ENCODE assay signal across 19 cellular contexts in the genomic region with DNA sequence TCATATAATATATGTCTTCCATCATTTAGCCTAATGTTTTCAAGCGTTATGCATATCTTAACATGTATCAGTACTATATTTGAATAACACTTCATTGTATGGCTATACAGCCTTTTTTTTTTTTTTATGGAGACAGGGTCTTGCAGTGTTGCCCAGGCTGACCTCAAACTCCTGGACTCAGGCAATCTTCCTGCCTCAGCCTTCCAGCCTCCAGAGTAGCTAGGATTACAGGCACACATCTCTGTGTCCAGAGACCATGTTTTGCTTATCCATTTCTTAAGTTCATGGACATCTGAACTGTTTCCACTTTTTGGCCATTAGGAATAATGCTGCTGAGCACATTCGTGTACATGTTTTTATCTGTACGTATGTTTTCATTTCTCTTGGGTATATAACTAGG. TPM values are rescaled to one million over a fixed set of nuclear protein-coding genes. Genes with fewer than 3 reads are reported as not detected.
DNase-seq lines count a peak whose midpoint lies in the region; ATAC-seq and TF ChIP-seq lines count a peak whose summit lies in the region.
"Had no signal": no experiment of that assay in that cellular context is flagged by ENCODE, and none has a peak within 500 bp of the region (broad histone marks: within the 10 kb centered on the region; RNA-seq: fewer than 3 reads in every experiment).

No MANE protein-coding gene starts in this region.

- no peak for TF ChIP-seq CTCF in Loucy (conservative IDR thresholded peaks at IDR 0.05; ENCODE audit: low read length)
- no peak for TF ChIP-seq CTCF in WTC11 (IDR thresholded peaks at IDR 0.05)
- TF ChIP-seq CTCF in osteocyte (IDR thresholded peaks at IDR 0.05), result no peak
- TF ChIP-seq CTCF in Caco-2 (IDR thresholded peaks at IDR 0.05; ENCODE audit: insufficient read depth in 1 of 2, low read depth in 1 of 2, low read length in 1 of 2, severe bottlenecking in 1 of 2, unreplicated experiment in 1 of 2), result no peak
- no peak for TF ChIP-seq CTCF in OCI-LY7 (conservative IDR thresholded peaks at IDR 0.05; ENCODE audit: low read length)

- H3K9me3 ChIP-seq in Loucy (ENCODE audit: insufficient read depth, low read depth, low read length), result no peaks in the 10 kb centered on the region
- no peaks in the 10 kb centered on the region for H3K9me3 ChIP-seq in HAP-1
- no peaks in the 10 kb centered on the region for H3K9me3 ChIP-seq in Caco-2
- H3K9me3 ChIP-seq in OCI-LY7 (ENCODE audit: low read length), result no peaks in the 10 kb centered on the region
- H3K9me3 ChIP-seq: A549 had no signal

- peaks cover 20% of the 10 kb centered on the region for H3K36me3 Mint-ChIP-seq in activated CD8-positive, alpha-beta memory T cell treated with anti-CD3 and anti-CD28 coated beads, Interleukin-2, amount 10 ng/mL, durations not matched to agents 7 days and 5 days
- 0 out of 2 replicates have a peak, but pooled peaks cover under 1% of the 10 kb centered on the region for H3K36me3 Mint-ChIP-seq in WTC11
- H3K36me3 Mint-ChIP-seq in osteocyte (ENCODE audit: unreplicated experiment), result peaks cover 3% of the 10 kb centered on the region
- peaks cover 7% of the 10 kb centered on the region for H3K36me3 Mint-ChIP-seq in Caco-2 (ENCODE audit: insufficient read depth, unreplicated experiment)

- BruUV-seq in Caco-2 (replicated peaks; lab: Mats Ljungman, UMichigan), result no TSS peak
- no TSS peak for BruUV-seq in OCI-LY7 (replicated peaks; lab: Mats Ljungman, UMichigan)

- no peak overlapping the region for H3K27ac Mint-ChIP-seq in activated CD8-positive, alpha-beta memory T cell treated with anti-CD3 and anti-CD28 coated beads, Interleukin-2, amount 10 ng/mL, durations not matched to agents 7 days and 5 days
- H3K27ac Mint-ChIP-seq in WTC11, result no peak overlapping the region; the same call in 1 of the 2 replicates
- H3K27ac Mint-ChIP-seq in osteocyte (ENCODE audit: unreplicated experiment), result no peak overlapping the region
- no peak overlapping the region for H3K27ac Mint-ChIP-seq in Caco-2 (ENCODE audit: unreplicated experiment)

- ATAC-seq in activated CD8-positive, alpha-beta memory T cell treated with anti-CD3 and anti-CD28 coated beads, Interleukin-2, amount 10 ng/mL, durations not matched to agents 7 days and 5 days, result no peak
- no peak for ATAC-seq in WTC11

- POLR2A ChIA-PET in WTC11 (lab: Charles Lee) (no interaction called here), Caco-2 (lab: Charles Lee) (no interaction called here), OCI-LY7 (lab: Charles Lee) (no interaction called here)

- H3K79me2 ChIP-seq in Loucy (ENCODE audit: insufficient read depth, low read length), result peaks cover 100% of the 10 kb centered on the region
- peaks cover 100% of the 10 kb centered on the region for H3K79me2 ChIP-seq in OCI-LY7 (ENCODE audit: insufficient read depth, low read depth, low read length)

- CTCF ChIA-PET in activated CD8-positive, alpha-beta memory T cell treated with anti-CD3 and anti-CD28 coated beads, Interleukin-2, amount 10 ng/mL, durations not matched to agents 7 days and 5 days (lab: Charles Lee), result interaction anchor here (0.7 kb wide), 1 partner anchor 461 kb away, joined by 3 read pairs; no protein-coding TSS in a partner anchor
- CTCF ChIA-PET in WTC11 (lab: Charles Lee), result interaction anchor here (0.7 kb wide), 3 partner anchors 32 to 139 kb away, joined by 3 to 5 read pairs (median 5); no protein-coding TSS in a partner anchor
- CTCF ChIA-PET in Caco-2 (lab: Charles Lee), result no interaction called here
- CTCF ChIA-PET in OCI-LY7 (lab: Charles Lee; ENCODE audit: unreplicated experiment), result interaction anchor here (0.6 kb wide), 1 partner anchor 1917 kb away, joined by 8 read pairs; no protein-coding TSS in a partner anchor

- no peak overlapping the region for H3K4me3 Mint-ChIP-seq in activated CD8-positive, alpha-beta memory T cell treated with anti-CD3 and anti-CD28 coated beads, Interleukin-2, amount 10 ng/mL, durations not matched to agents 7 days and 5 days
- no peak overlapping the region for H3K4me3 Mint-ChIP-seq in WTC11
- no peak overlapping the region for H3K4me3 Mint-ChIP-seq in osteocyte (ENCODE audit: unreplicated experiment)
- H3K4me3 Mint-ChIP-seq in Caco-2 (ENCODE audit: unreplicated experiment), result no peak overlapping the region
- H3K4me3 Mint-ChIP-seq: CD4-positive, alpha-beta T cell; H9 had no signal

- H4K20me1 ChIP-seq in Loucy (ENCODE audit: insufficient read depth, low read length, poor library complexity, severe bottlenecking) (peaks cover 96% of the 10 kb centered on the region), OCI-LY7 (ENCODE audit: insufficient read depth, low read length) (peaks cover 34% of the 10 kb centered on the region)

- H3K27me3 ChIP-seq in Loucy (ENCODE audit: insufficient read depth, low read length, poor library complexity, severe bottlenecking), result no peaks in the 10 kb centered on the region
- H3K27me3 ChIP-seq in HAP-1 (ENCODE audit: low read depth), result no peaks in the 10 kb centered on the region
- no peaks in the 10 kb centered on the region for H3K27me3 ChIP-seq in Caco-2 (replicated peaks; ENCODE audit: control insufficient read depth, insufficient read depth, low read length)

- H3K4me3 ChIP-seq in Loucy (ENCODE audit: low read length, poor library complexity, severe bottlenecking) (peak overlapping the region; percentile 23), HAP-1 (no peak overlapping the region), Caco-2 (ENCODE audit: low read depth, low read length) (no peak overlapping the region), OCI-LY7 (ENCODE audit: low read depth, low read length, poor library complexity, severe bottlenecking) (no peak overlapping the region)
- H3K4me3 ChIP-seq: A549, GM12878 had no signal

- H3K36me3 ChIP-seq in Loucy (ENCODE audit: insufficient read depth, low read length) (no peaks in the 10 kb centered on the region; the same call in 1 of the 2 replicates), HAP-1 (replicated peaks) (no peaks in the 10 kb centered on the region), Caco-2 (ENCODE audit: control insufficient read depth, insufficient read depth, low read length) (no peaks in the 10 kb centered on the region), OCI-LY7 (ENCODE audit: insufficient read depth, low read length) (peaks cover 60% of the 10 kb centered on the region)

- DNase-seq in activated CD8-positive, alpha-beta memory T cell treated with anti-CD3 and anti-CD28 coated beads, Interleukin-2, amount 10 ng/mL, durations not matched to agents 7 days and 5 days, result peak; percentile 19
- no peak for DNase-seq in activated CD8-positive, alpha-beta memory T cell treated with anti-CD3 and anti-CD28 coated beads for 24 hours
- DNase-seq in WTC11 (ENCODE audit: low spot score), result no peak
- peak; percentile 6 for DNase-seq in osteocyte (ENCODE audit: extremely low spot score, unreplicated experiment)
- no peak for DNase-seq in HAP-1 (ENCODE audit: low spot score in 2 of 2)
- DNase-seq in Caco-2, result no peak
- DNase-seq in OCI-LY7 (ENCODE audit: low spot score), result no peak
- DNase-seq: AML-193; CD4-positive, alpha-beta T cell; DMS79 treated with DMSO at 0.1 percent for 48 hours; EL; H9; IMR-90 had no signal

- no peaks in the 10 kb centered on the region for H3K9me2 ChIP-seq in Loucy (replicated peaks; ENCODE audit: low read depth, low read length)
- H3K9me2 ChIP-seq in OCI-LY7 (ENCODE audit: insufficient read depth, low read length), result no peaks in the 10 kb centered on the region

- intact Hi-C loops in Caco-2 (cut with micrococcal nuclease; ENCODE audit: unreplicated experiment) (no loop called here), OCI-LY7 (cut with micrococcal nuclease; ENCODE audit: unreplicated experiment) (no loop called here)

- no peaks in the 10 kb centered on the region for H3K27me3 Mint-ChIP-seq in activated CD8-positive, alpha-beta memory T cell treated with anti-CD3 and anti-CD28 coated beads, Interleukin-2, amount 10 ng/mL, durations not matched to agents 7 days and 5 days
- H3K27me3 Mint-ChIP-seq in WTC11 (ENCODE audit: low read depth), result no peaks in the 10 kb centered on the region
- H3K27me3 Mint-ChIP-seq in osteocyte (ENCODE audit: unreplicated experiment), result no peaks in the 10 kb centered on the region
- H3K27me3 Mint-ChIP-seq in Caco-2 (ENCODE audit: insufficient read depth, unreplicated experiment), result no peaks in the 10 kb centered on the region
- H3K27me3 Mint-ChIP-seq: CD4-positive, alpha-beta T cell had no signal

- peaks cover 10% of the 10 kb centered on the region; the same call in 1 of the 2 replicates for H3F3A ChIP-seq in Loucy (ENCODE audit: low read depth)

- peak overlapping the region; percentile 99 for H3K4me2 ChIP-seq in Loucy (ENCODE audit: low read depth, low read length, poor library complexity, severe bottlenecking)
- H3K4me2 ChIP-seq in OCI-LY7 (ENCODE audit: low read length), result no peak overlapping the region
- H3K4me2 ChIP-seq: A549 had no signal

- H3K9me3 Mint-ChIP-seq in activated CD8-positive, alpha-beta memory T cell treated with anti-CD3 and anti-CD28 coated beads, Interleukin-2, amount 10 ng/mL, durations not matched to agents 7 days and 5 days (ENCODE audit: low read depth), result no peaks in the 10 kb centered on the region
- no peaks in the 10 kb centered on the region for H3K9me3 Mint-ChIP-seq in WTC11
- no peaks in the 10 kb centered on the region for H3K9me3 Mint-ChIP-seq in osteocyte (ENCODE audit: unreplicated experiment)
- no peaks in the 10 kb centered on the region for H3K9me3 Mint-ChIP-seq in Caco-2 (ENCODE audit: unreplicated experiment)
- H3K9me3 Mint-ChIP-seq: CD4-positive, alpha-beta T cell; H9 had no signal

- no peak overlapping the region for H3K9ac ChIP-seq in Loucy (ENCODE audit: low read depth, low read length, poor library complexity, severe bottlenecking)

- in situ Hi-C loops in HAP-1 (cut with MboI; ENCODE audit: low sequenced_read_pairs), result no loop called here

- H2AFZ ChIP-seq in Loucy (ENCODE audit: low read length) (no peak overlapping the region), OCI-LY7 (ENCODE audit: low read length) (no peak overlapping the region)

- H3K4me1 ChIP-seq in Loucy (ENCODE audit: insufficient read depth, low read length, poor library complexity, severe bottlenecking), result peaks cover 69% of the 10 kb centered on the region
- peaks cover 7% of the 10 kb centered on the region for H3K4me1 ChIP-seq in HAP-1
- 0 out of 2 replicates have a peak, but pooled peaks cover 8% of the 10 kb centered on the region for H3K4me1 ChIP-seq in Caco-2
- peaks cover 59% of the 10 kb centered on the region for H3K4me1 ChIP-seq in OCI-LY7 (ENCODE audit: insufficient read depth, low read length, poor library complexity, severe bottlenecking)

- peaks cover 64% of the 10 kb centered on the region for H3K4me1 Mint-ChIP-seq in activated CD8-positive, alpha-beta memory T cell treated with anti-CD3 and anti-CD28 coated beads, Interleukin-2, amount 10 ng/mL, durations not matched to agents 7 days and 5 days
- H3K4me1 Mint-ChIP-seq in WTC11 (peaks cover 65% of the 10 kb centered on the region), osteocyte (ENCODE audit: unreplicated experiment) (peaks cover 65% of the 10 kb centered on the region), Caco-2 (ENCODE audit: low read depth, unreplicated experiment) (peaks cover 19% of the 10 kb centered on the region)

- H3K27ac ChIP-seq in OCI-LY7 (ENCODE audit: low read depth, low read length, poor library complexity, severe bottlenecking), result no peak overlapping the region
- H3K27ac ChIP-seq: 22Rv1, A549, C4-2B, HL-60 had no signal

RNA-seq across cellular contexts. Expression of gene BPTF, which starts 7.8 kb away (rescaled TPM):
- total RNA-seq in activated CD8-positive, alpha-beta memory T cell treated with anti-CD3 and anti-CD28 coated beads, Interleukin-2, amount 10 ng/mL, durations not matched to agents 7 days and 5 days, result 100 to 1,000 TPM in 1 of 2 experiments, 10 to 100 TPM in 1; 89.3 to 101 TPM
- 177 to 181 TPM (median 178 TPM) in 3 replicates for total RNA-seq in WTC11 (2021)
- total RNA-seq in osteocyte, result 95.7 and 98.5 TPM in 2 replicates
- total RNA-seq in Caco-2 (2022), result 96.5 and 101 TPM in 2 replicates
- total RNA-seq in OCI-LY7 (2014; rRNA removed; shearing (Covaris generic)), result 86.1 and 104 TPM in 2 replicates
- total RNA-seq in OCI-LY7 (2022), result 211 and 212 TPM in 2 replicates

Comparison
In these comparisons a context has a peak if more than half of its experiments do, and no peak if none do; other contexts are left out.
1. DNase-seq: peak in activated CD8-positive, alpha-beta memory T cell treated with anti-CD3 and anti-CD28 coated beads, Interleukin-2, amount 10 ng/mL, durations not matched to agents 7 days and 5 days (single experiment) and osteocyte (single experiment); none in activated CD8-positive, alpha-beta memory T cell treated with anti-CD3 and anti-CD28 coated beads for 24 hours (single experiment), WTC11 (single experiment), HAP-1 (0 of 2), Caco-2 (0 of 2) and OCI-LY7 (single experiment).